ENCODE assay signal across 8 cellular contexts in the genomic region with DNA sequence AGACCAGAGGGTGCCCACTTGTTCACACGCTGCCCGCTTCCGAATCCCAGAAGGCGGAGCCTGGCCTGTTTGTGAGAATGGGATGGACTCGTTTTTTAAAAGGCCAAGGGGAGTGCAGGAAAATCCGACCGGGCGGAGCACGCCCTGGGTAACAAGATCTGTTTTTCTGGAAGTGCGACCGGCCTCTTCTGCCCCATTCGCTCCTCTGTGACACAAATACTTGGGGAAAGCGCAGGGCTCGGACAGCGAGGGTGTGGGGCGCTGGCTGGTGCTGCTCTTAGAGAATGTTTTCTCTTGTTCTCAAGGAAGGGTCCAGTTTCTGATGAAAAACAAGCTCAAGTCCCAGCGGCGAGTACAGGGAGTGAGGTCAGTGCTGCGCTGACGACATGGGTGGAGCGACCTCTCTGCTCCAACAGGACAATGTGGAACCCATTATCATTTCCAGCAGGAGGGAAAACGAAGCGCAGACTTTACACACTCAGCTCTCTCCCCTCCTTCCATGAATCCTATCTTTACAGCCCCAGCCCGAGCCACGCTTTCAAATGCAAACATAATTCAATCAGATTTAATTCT. TPM values are rescaled to one million over a fixed set of nuclear protein-coding genes. Genes with fewer than 3 reads are reported as not detected.
DNase-seq lines count a peak whose midpoint lies in the region; ATAC-seq and TF ChIP-seq lines count a peak whose summit lies in the region.
"Had no signal": no experiment of that assay in that cellular context is flagged by ENCODE, and none has a peak within 500 bp of the region (broad histone marks: within the 10 kb centered on the region; RNA-seq: fewer than 3 reads in every experiment).

No MANE protein-coding gene starts in this region.

- no peaks in the 10 kb centered on the region for H3K9me3 ChIP-seq in adrenal gland (replicated peaks in 1 of 3)
- H3K9me3 ChIP-seq in hepatocyte (ENCODE audit: low read depth): no peaks in the 10 kb centered on the region

- H3K27ac ChIP-seq in adrenal gland (peak overlapping the region in 2 of 5 donors; percentile 68 to 69), hepatocyte (peak overlapping the region; percentile 57), RWPE1 (no peak overlapping the region)

- intact Hi-C loops in adrenal gland (cut with DNase I): no loop called here
- intact Hi-C loops in posterior vena cava (cut with DNase I): no loop called here

- peak overlapping the region; percentile 79 for H3K27ac Mint-ChIP-seq in HFFc6

- no peaks in the 10 kb centered on the region for H4K20me1 ChIP-seq in hepatocyte (ENCODE audit: insufficient read depth, poor library complexity, severe bottlenecking)

- no peaks in the 10 kb centered on the region for H3K9me3 Mint-ChIP-seq in HFFc6

- H3K36me3 ChIP-seq in adrenal gland (replicated peaks in 1 of 2): no peaks in the 10 kb centered on the region
- H3K36me3 ChIP-seq in hepatocyte (replicated peaks; ENCODE audit: insufficient read depth, low read depth): no peaks in the 10 kb centered on the region

- peaks cover 11% of the 10 kb centered on the region for H3K4me1 Mint-ChIP-seq in HFFc6 (ENCODE audit: low read depth)

- H3K79me2 ChIP-seq in hepatocyte: no peaks in the 10 kb centered on the region

- POLR2A ChIA-PET in RWPE1 (lab: Yijun Ruan, JAX; ENCODE audit: low non-redundant PET): no interaction called here

- peak overlapping the region; percentile 95 for H3K4me2 ChIP-seq in hepatocyte

- CTCF ChIA-PET in RWPE1 (lab: Yijun Ruan, JAX): interaction anchor here (0.6 to 1.2 kb wide), 4 partner anchors 52 to 261 kb away, joined by 3 to 4 read pairs (median 3); no protein-coding TSS in a partner anchor

- H3K4me1 ChIP-seq in adrenal gland (replicated peaks in 1 of 2): peaks cover 0 to 8% of the 10 kb centered on the region in 2 donors
- H3K4me1 ChIP-seq in hepatocyte (ENCODE audit: insufficient read depth): no peaks in the 10 kb centered on the region

- 46 to 77% (median 57%) methylated on average over 24 to 25 of the region's 25 CpGs for WGBS in adrenal gland, 4 donors
- WGBS in hepatocyte (ENCODE audit: low lambda C conversion rate, missing lambda C conversion rate): 4% methylated on average over 25 of the region's 25 CpGs

- ATAC-seq in HG02840 (IDR thresholded peaks at IDR 0.05; ENCODE audit: low FRiP score, unreplicated experiment) (no peak), HG03108 (IDR thresholded peaks at IDR 0.05; ENCODE audit: unreplicated experiment) (no peak)

- no peaks in the 10 kb centered on the region for H3K36me3 Mint-ChIP-seq in HFFc6 (ENCODE audit: low read depth)

- H3K27me3 ChIP-seq in adrenal gland: peaks cover 8% of the 10 kb centered on the region
- peaks cover 7% of the 10 kb centered on the region for H3K27me3 ChIP-seq in hepatocyte

- H3K27me3 Mint-ChIP-seq in HFFc6 (ENCODE audit: insufficient read depth): peaks cover 16% of the 10 kb centered on the region

- DNase-seq in HFFc6: peak; percentile 47
- DNase-seq in adrenal gland: peak in 4 of 7 donors; percentile 14 to 85 (median 44)
- peak; percentile 55 for DNase-seq in hepatocyte (ENCODE audit: low spot score)
- peak; percentile 90 for DNase-seq in posterior vena cava (ENCODE audit: low spot score)
- DNase-seq in RWPE1 (ENCODE audit: low spot score): no peak

- TF ChIP-seq CTCF in HFFc6 (IDR thresholded peaks at IDR 0.05) (no peak), adrenal gland (IDR thresholded peaks at IDR 0.05) (peak in 1 of 6 experiments; percentile 10), hepatocyte (IDR thresholded peaks at IDR 0.05; ENCODE audit: poor library complexity) (no peak), RWPE1 (conservative IDR thresholded peaks at IDR 0.05; ENCODE audit: low read depth) (no peak)

- H3K4me3 ChIP-seq in adrenal gland (peak overlapping the region in 1 of 4 donors; percentile 51), hepatocyte (peak overlapping the region; percentile 45)

- TF ChIP-seq POLR2A in adrenal gland (IDR thresholded peaks at IDR 0.05): peak in 1 of 2 donors; percentile 6

- no peaks in the 10 kb centered on the region for H3K9me2 ChIP-seq in hepatocyte (replicated peaks; ENCODE audit: insufficient read depth)

- H2AFZ ChIP-seq in hepatocyte: peak overlapping the region; percentile 63

- H3K4me3 Mint-ChIP-seq in HFFc6: peak overlapping the region; percentile 82

RNA-seq across cellular contexts. Expression of a gene that starts 1.3 kb away (rescaled TPM):
- under 1 TPM; 0.09 to 0.43 (median 0.24) TPM for total RNA-seq in HFFc6 (2021; fragmentation: NEBNext Ultra II Directional; extraction: Animal tissue kit (Norgen Biotek cat#: 25700))
- total RNA-seq in adrenal gland (1 to 10 TPM in 6 of 8 donors, under 1 TPM in 2; 0.55 to 7.8 (median 1.4) TPM), hepatocyte (0.60 and 0.64 TPM in 2 replicates), posterior vena cava (1 to 10 TPM; 4.3 to 5.0 TPM)
- polyA plus RNA-seq in adrenal gland (1 to 10 TPM in 2 of 3 donors, under 1 TPM in 1; 0.16 to 5.2 (median 2.8) TPM), hepatocyte (0.53 and 1.2 TPM in 2 replicates)

RNA-seq across cellular contexts. Expression of a gene that starts 20.4 kb away (rescaled TPM):
- not detected for total RNA-seq in HFFc6 (2021; fragmentation: NEBNext Ultra II Directional; extraction: Animal tissue kit (Norgen Biotek cat#: 25700))
- total RNA-seq in adrenal gland (not detected), hepatocyte (not detected in 2 replicates), posterior vena cava (under 1 TPM; 0.19 to 0.24 TPM)
- polyA plus RNA-seq in adrenal gland (under 1 TPM in 2 of 3 donors, not detected in 1; 0.04 to 0.08 TPM), hepatocyte (not detected in 2 replicates)
- total RNA-seq: T-helper 1 cell treated with Interleukin-12 subunit alpha and Interleukin-12 subunit beta and Interleukin-4 antibody, amounts not matched to agents 30 ng/mL and 1 ng/mL, for 36 hours had no signal
